In genomic region chr18:22558945-22559385, GRCh38 we compare ENCODE assay signal across 8 cellular contexts.
DNase-seq lines count a peak whose midpoint lies in the region; ATAC-seq and TF ChIP-seq lines count a peak whose summit lies in the region.

No MANE protein-coding gene starts in this region.

- no peaks in the 10 kb centered on the region for H3K27me3 ChIP-seq in Caco-2 (replicated peaks; ENCODE audit: control insufficient read depth, insufficient read depth, low read length)
- no peaks in the 10 kb centered on the region for H3K27me3 ChIP-seq in SJSA1 (replicated peaks)
- H3K27me3 ChIP-seq in ovary: no peaks in the 10 kb centered on the region

- H3K27me3 Mint-ChIP-seq in Caco-2 (ENCODE audit: insufficient read depth, unreplicated experiment): no peaks in the 10 kb centered on the region

- 1 to 2% (median 1%) methylated on average over 28 of the region's 28 CpGs for WGBS in ovary, 3 donors

- H3K36me3 Mint-ChIP-seq in Caco-2 (ENCODE audit: insufficient read depth, unreplicated experiment): no peaks in the 10 kb centered on the region

- H3K4me3 Mint-ChIP-seq in Caco-2 (ENCODE audit: unreplicated experiment): peak overlapping the region; percentile 90

- peak; percentile 52 to 53 for DNase-seq in Caco-2
- peak; percentile 78 to 85 for DNase-seq in SJSA1 (ENCODE audit: low read depth in 1 of 2, low spot score in 2 of 2)
- peak; percentile 76 for DNase-seq in Right ventricle myocardium superior
- DNase-seq in ovary: peak; percentile 74 to 85 (median 82)
- DNase-seq in NCI-H2029 (lab: John Stamatoyannopoulos, UW): no peak
- no peak for DNase-seq in superior temporal gyrus (ENCODE audit: extremely low spot score)

- H3K36me3 ChIP-seq in Caco-2 (ENCODE audit: control insufficient read depth, insufficient read depth, low read length): no peaks in the 10 kb centered on the region
- no peaks in the 10 kb centered on the region for H3K36me3 ChIP-seq in SJSA1
- H3K36me3 ChIP-seq in ovary: no peaks in the 10 kb centered on the region

- peak; percentile 61 for ATAC-seq in Right ventricle myocardium superior (ENCODE audit: poor library complexity)
- ATAC-seq in GM21529 (IDR thresholded peaks at IDR 0.05; ENCODE audit: unreplicated experiment): no peak
- ATAC-seq in GM21737 (IDR thresholded peaks at IDR 0.05; ENCODE audit: unreplicated experiment): no peak

- H3K4me1 ChIP-seq in Caco-2 (peaks cover 3% of the 10 kb centered on the region; the same call in 1 of the 2 replicates), SJSA1 (replicated peaks) (peaks cover 53% of the 10 kb centered on the region), ovary (ENCODE audit: insufficient read depth) (peaks cover 1% of the 10 kb centered on the region)

- no peak for TF ChIP-seq EP300 in ovary (IDR thresholded peaks at IDR 0.05)

- TF ChIP-seq POLR2A in ovary (IDR thresholded peaks at IDR 0.05): peak; percentile 27

- CTCF ChIA-PET in Caco-2 (lab: Charles Lee): interaction anchor here (0.7 to 1.5 kb wide), 3 partner anchors 92 to 430 kb away, joined by 3 to 7 read pairs (median 3); no protein-coding TSS in a partner anchor

- H3K27ac ChIP-seq in SJSA1: peak overlapping the region; percentile 96
- H3K27ac ChIP-seq in ovary: peak overlapping the region; percentile 82 to 96

- H3K4me3 ChIP-seq in Caco-2 (ENCODE audit: low read depth, low read length): peak overlapping the region; percentile 43
- H3K4me3 ChIP-seq in SJSA1: peak overlapping the region; percentile 48
- H3K4me3 ChIP-seq in ovary: peak overlapping the region; percentile 59

- H3K9me3 ChIP-seq in Caco-2 (no peaks in the 10 kb centered on the region), SJSA1 (replicated peaks) (no peaks in the 10 kb centered on the region), ovary (no peaks in the 10 kb centered on the region)

- H3K9me3 Mint-ChIP-seq in Caco-2 (ENCODE audit: unreplicated experiment): no peaks in the 10 kb centered on the region

- peak overlapping the region; percentile 65 for H3K27ac Mint-ChIP-seq in Caco-2 (ENCODE audit: unreplicated experiment)

- no TSS peak for BruUV-seq in Caco-2 (replicated peaks; lab: Mats Ljungman, UMichigan)

- TF ChIP-seq CTCF in Caco-2 (IDR thresholded peaks at IDR 0.05; ENCODE audit: insufficient read depth in 1 of 2, low read depth in 1 of 2, low read length in 1 of 2, severe bottlenecking in 1 of 2, unreplicated experiment in 1 of 2) (no peak), ovary (IDR thresholded peaks at IDR 0.05) (no peak)

- POLR2A ChIA-PET in Caco-2 (lab: Charles Lee): no interaction called here

- H3K4me1 Mint-ChIP-seq in Caco-2 (ENCODE audit: low read depth, unreplicated experiment): peaks cover 16% of the 10 kb centered on the region

- intact Hi-C loops in Caco-2 (cut with micrococcal nuclease; ENCODE audit: unreplicated experiment): loop anchor here (1.0 kb wide), 2 partner anchors 69 to 93 kb away; no protein-coding TSS in a partner anchor
- intact Hi-C loops in Right ventricle myocardium superior (cut with DNase I): loop anchor here (2.0 to 5.0 kb wide), 2 partner anchors 87 to 212 kb away; no protein-coding TSS in a partner anchor
- intact Hi-C loops in ovary (cut with DNase I): loop anchor here (2.0 to 10.0 kb wide), 3 partner anchors 212 to 390 kb away; partner anchors contain the start of gene GATA6 (in 1 of the 4)

Comparison
In these comparisons a context has a peak if more than half of its experiments do, and no peak if none do; other contexts are left out.
1. DNase-seq: peak in Caco-2 (2 of 2), SJSA1 (2 of 2), Right ventricle myocardium superior (single experiment) and ovary (5 of 5); none in NCI-H2029 (single experiment) and superior temporal gyrus (single experiment).
2. Peak in every context shown above with its lines, with median percentiles within 50 percentile points of each other: H3K4me3 ChIP-seq.